23 cellular contexts compared by ENCODE assay signal in genomic region chr1:225539575-225539974, GRCh38.
"Had no signal": no experiment of that assay in that cellular context is flagged by ENCODE, and none has a peak within 500 bp of the region (broad histone marks: within the 10 kb centered on the region; RNA-seq: fewer than 3 reads in every experiment).

No MANE protein-coding gene starts in this region.

- H3K4me3 Mint-ChIP-seq: activated CD4-positive, alpha-beta memory T cell treated with anti-CD3 and anti-CD28 coated beads, Interleukin-2, amount 10 ng/mL, durations not matched to agents 7 days and 5 days; activated CD4-positive, alpha-beta T cell treated with anti-CD3 and anti-CD28 coated beads, Interleukin-2, amount 10 ng/mL, durations not matched to agents 24 days and 14 days; activated CD8-positive, alpha-beta memory T cell treated with anti-CD3 and anti-CD28 coated beads, Interleukin-2, amount 10 ng/mL, durations not matched to agents 7 days and 5 days; activated naive CD4-positive, alpha-beta T cell treated with anti-CD3 and anti-CD28 coated beads, Interleukin-2, amount 50 U/mL, for 24 hours; activated T-helper 1 cell treated with anti-CD3 and anti-CD28 coated beads, Interleukin-12 subunit alpha, Interleukin-12 subunit beta, Interleukin-2, Interleukin-4 antibody, amounts not matched to agents 30 ng/mL and 10 ng/mL and 1 ng/mL, durations not matched to agents 14 hours and 24 hours and 36 hours; central memory CD8-positive, alpha-beta T cell; effector memory CD8-positive, alpha-beta T cell; mesothelial cell of epicardium; natural killer cell had no signal

- H3K27ac ChIP-seq: colonic mucosa, dorsolateral prefrontal cortex, esophagus squamous epithelium, prostate gland, right atrium auricular region, spleen, upper lobe of left lung had no signal

- H3K36me3 ChIP-seq: colonic mucosa, esophagus squamous epithelium, prostate gland, right atrium auricular region, spleen, upper lobe of left lung had no signal

- H3K9me3 Mint-ChIP-seq: activated CD4-positive, alpha-beta memory T cell treated with anti-CD3 and anti-CD28 coated beads, Interleukin-2, amount 10 ng/mL, durations not matched to agents 7 days and 5 days; activated CD4-positive, alpha-beta T cell treated with anti-CD3 and anti-CD28 coated beads, Interleukin-2, amount 10 ng/mL, durations not matched to agents 24 days and 14 days; activated naive CD4-positive, alpha-beta T cell treated with anti-CD3 and anti-CD28 coated beads, Interleukin-2, amount 50 U/mL, for 24 hours; activated T-helper 1 cell treated with anti-CD3 and anti-CD28 coated beads, Interleukin-12 subunit alpha, Interleukin-12 subunit beta, Interleukin-2, Interleukin-4 antibody, amounts not matched to agents 30 ng/mL and 10 ng/mL and 1 ng/mL, durations not matched to agents 14 hours and 24 hours and 36 hours; central memory CD8-positive, alpha-beta T cell; effector memory CD8-positive, alpha-beta T cell; mesothelial cell of epicardium; natural killer cell had no signal

- H3K4me1 ChIP-seq: prostate gland, upper lobe of left lung had no signal

- H3K9me3 ChIP-seq: colonic mucosa, esophagus squamous epithelium, prostate gland, right atrium auricular region, spleen, upper lobe of left lung had no signal

- H3K4me1 Mint-ChIP-seq: activated CD4-positive, alpha-beta memory T cell treated with anti-CD3 and anti-CD28 coated beads, Interleukin-2, amount 10 ng/mL, durations not matched to agents 7 days and 5 days; activated CD4-positive, alpha-beta T cell treated with anti-CD3 and anti-CD28 coated beads, Interleukin-2, amount 10 ng/mL, durations not matched to agents 24 days and 14 days; activated CD8-positive, alpha-beta memory T cell treated with anti-CD3 and anti-CD28 coated beads, Interleukin-2, amount 10 ng/mL, durations not matched to agents 7 days and 5 days; activated naive CD4-positive, alpha-beta T cell treated with anti-CD3 and anti-CD28 coated beads, Interleukin-2, amount 50 U/mL, for 24 hours; central memory CD8-positive, alpha-beta T cell; natural killer cell had no signal

- DNase-seq: activated CD4-positive, alpha-beta memory T cell treated with anti-CD3 and anti-CD28 coated beads, Interleukin-2, amount 10 ng/mL, durations not matched to agents 7 days and 5 days; activated CD4-positive, alpha-beta T cell treated with anti-CD3 and anti-CD28 coated beads, Interleukin-2, amount 10 ng/mL, durations not matched to agents 24 days and 14 days; activated CD8-positive, alpha-beta memory T cell treated with anti-CD3 and anti-CD28 coated beads, Interleukin-2, amount 10 ng/mL, durations not matched to agents 7 days and 5 days; activated gamma-delta T cell treated with Interleukin-2 at 50 U/mL for 16 hours; activated T-cell treated with anti-CD3 and anti-CD28 coated beads for 4 hours; aorta; colonic mucosa; dorsolateral prefrontal cortex; effector memory CD8-positive, alpha-beta T cell; esophagus squamous epithelium; natural killer cell; spleen; stimulated activated CD4-positive, alpha-beta T cell treated with anti-CD3 and anti-CD28 coated beads, Interleukin-4, amount 100 ng/mL, for 24 hours; stimulated activated naive CD8-positive, alpha-beta T cell treated with anti-CD3 and anti-CD28 coated beads, Interleukin-15, Interleukin-2, amounts not matched to agents 100 U/mL and 50 U/mL, for 24 hours; T-helper 9 cell; upper lobe of left lung had no signal

- H3K4me3 ChIP-seq: colonic mucosa, dorsolateral prefrontal cortex, esophagus squamous epithelium, lung, prostate gland, right atrium auricular region, spleen, upper lobe of left lung had no signal

- H3K36me3 Mint-ChIP-seq: activated CD8-positive, alpha-beta memory T cell treated with anti-CD3 and anti-CD28 coated beads, Interleukin-2, amount 10 ng/mL, durations not matched to agents 7 days and 5 days; activated naive CD4-positive, alpha-beta T cell treated with anti-CD3 and anti-CD28 coated beads, Interleukin-2, amount 50 U/mL, for 24 hours; mesothelial cell of epicardium; natural killer cell had no signal

- ATAC-seq: activated CD8-positive, alpha-beta memory T cell treated with anti-CD3 and anti-CD28 coated beads, Interleukin-2, amount 10 ng/mL, durations not matched to agents 7 days and 5 days; effector memory CD8-positive, alpha-beta T cell; natural killer cell; stimulated activated naive CD8-positive, alpha-beta T cell treated with anti-CD3 and anti-CD28 coated beads, Interleukin-15, Interleukin-2, amounts not matched to agents 100 U/mL and 50 U/mL, for 24 hours had no signal

- H3K27ac Mint-ChIP-seq: activated CD4-positive, alpha-beta memory T cell treated with anti-CD3 and anti-CD28 coated beads, Interleukin-2, amount 10 ng/mL, durations not matched to agents 7 days and 5 days; activated CD4-positive, alpha-beta T cell treated with anti-CD3 and anti-CD28 coated beads, Interleukin-2, amount 10 ng/mL, durations not matched to agents 24 days and 14 days; activated CD8-positive, alpha-beta memory T cell treated with anti-CD3 and anti-CD28 coated beads, Interleukin-2, amount 10 ng/mL, durations not matched to agents 7 days and 5 days; activated naive CD4-positive, alpha-beta T cell treated with anti-CD3 and anti-CD28 coated beads, Interleukin-2, amount 50 U/mL, for 24 hours; activated T-helper 1 cell treated with anti-CD3 and anti-CD28 coated beads, Interleukin-12 subunit alpha, Interleukin-12 subunit beta, Interleukin-2, Interleukin-4 antibody, amounts not matched to agents 30 ng/mL and 10 ng/mL and 1 ng/mL, durations not matched to agents 14 hours and 24 hours and 36 hours; effector memory CD8-positive, alpha-beta T cell; mesothelial cell of epicardium; natural killer cell had no signal

- H3K27me3 ChIP-seq: colonic mucosa, dorsolateral prefrontal cortex, esophagus squamous epithelium, right atrium auricular region, spleen, upper lobe of left lung had no signal
